ENCODE assay signal across 20 cellular contexts in genomic region chr4:181517521-181517920, GRCh38.
DNase-seq lines count a peak whose midpoint lies in the region; ATAC-seq and TF ChIP-seq lines count a peak whose summit lies in the region.
"Had no signal": no experiment of that assay in that cellular context is flagged by ENCODE, and none has a peak within 500 bp of the region (broad histone marks: within the 10 kb centered on the region; RNA-seq: fewer than 3 reads in every experiment).

No MANE protein-coding gene starts in this region.

- H4K20me1 ChIP-seq in fibroblast of lung (ENCODE audit: control insufficient read depth, extremely low read depth, insufficient read depth, low read length), result no peaks in the 10 kb centered on the region
- H4K20me1 ChIP-seq in osteoblast (ENCODE audit: insufficient read depth, low read length), result no peaks in the 10 kb centered on the region
- H4K20me1 ChIP-seq: BLaER1 had no signal

- no peak overlapping the region for H2AFZ ChIP-seq in fibroblast of lung (ENCODE audit: low read length)
- no peak overlapping the region for H2AFZ ChIP-seq in osteoblast (ENCODE audit: low read length)

- H3K4me1 ChIP-seq in fibroblast of lung (ENCODE audit: control insufficient read depth, extremely low read depth, insufficient read depth, low read length) (no peaks in the 10 kb centered on the region), osteoblast (ENCODE audit: insufficient read depth, low read length) (peaks cover 6% of the 10 kb centered on the region), HAP-1 (no peaks in the 10 kb centered on the region)

- DNase-seq in AG20443 (ENCODE audit: low spot score) (peak; percentile 13), amniotic epithelial cell (ENCODE audit: low read depth) (peak; percentile 79), fibroblast of lung (ENCODE audit: low read depth in 2 of 2) (peak; percentile 15 to 47), osteoblast (ENCODE audit: insufficient read length, low spot score, missing footprints) (no peak), NCI-H446 (lab: John Stamatoyannopoulos, UW) (no peak), DMS79 (lab: John Stamatoyannopoulos, UW) (no peak), HAP-1 (ENCODE audit: low spot score in 2 of 2) (no peak)
- DNase-seq: CD4-positive, alpha-beta T cell; DND-41; KG1; NCI-H1092; NCI-H187 treated with DMSO at 0.1 percent for 48 hours; NCI-H2107; NCI-H510A treated with DMSO at 0.1 percent for 48 hours; SHP77 treated with DMSO at 0.1 percent for 48 hours had no signal

- H3K27me3 ChIP-seq in fibroblast of lung (ENCODE audit: control insufficient read depth, insufficient read depth, low read length) (no peaks in the 10 kb centered on the region), osteoblast (ENCODE audit: insufficient read depth, low read length) (no peaks in the 10 kb centered on the region), HAP-1 (ENCODE audit: low read depth) (no peaks in the 10 kb centered on the region)
- H3K27me3 ChIP-seq: BLaER1 had no signal

- no peak for TF ChIP-seq CTCF in fibroblast of lung (conservative IDR thresholded peaks at IDR 0.05 in 1 of 2, IDR thresholded peaks at IDR 0.05 in 1 of 2; ENCODE audit: low read depth in 1 of 2, low read length in 2 of 2)
- no peak for TF ChIP-seq CTCF in osteoblast (IDR thresholded peaks at IDR 0.05; ENCODE audit: extremely low read depth, low read depth, low read length)

- H3K4me2 ChIP-seq in fibroblast of lung (ENCODE audit: extremely low read depth, insufficient read depth, low read length), result no peak overlapping the region
- peak overlapping the region; percentile 56 for H3K4me2 ChIP-seq in osteoblast (ENCODE audit: insufficient read depth, low read length)
- H3K4me2 ChIP-seq: BLaER1 had no signal

- H3K79me2 ChIP-seq in fibroblast of lung (ENCODE audit: control insufficient read depth, insufficient read depth, low read length) (no peaks in the 10 kb centered on the region), osteoblast (ENCODE audit: insufficient read depth, low read length) (no peaks in the 10 kb centered on the region)

- H3K36me3 ChIP-seq in fibroblast of lung (ENCODE audit: control insufficient read depth, insufficient read depth, low read length) (no peaks in the 10 kb centered on the region), osteoblast (ENCODE audit: insufficient read depth, low read length) (no peaks in the 10 kb centered on the region), HAP-1 (replicated peaks) (no peaks in the 10 kb centered on the region)
- H3K36me3 ChIP-seq: BLaER1 had no signal

- H3K27ac ChIP-seq in fibroblast of lung (ENCODE audit: insufficient read depth, low read length), result no peak overlapping the region
- no peak overlapping the region for H3K27ac ChIP-seq in osteoblast (ENCODE audit: low read depth, low read length)
- H3K27ac ChIP-seq: BLaER1, HL-60, RWPE1, SK-N-MC had no signal

- in situ Hi-C loops in HAP-1 (cut with MboI; ENCODE audit: low sequenced_read_pairs), result no loop called here

- ATAC-seq in HG02884 (IDR thresholded peaks at IDR 0.05; ENCODE audit: unreplicated experiment), result no peak

- no peak overlapping the region for H3K4me3 ChIP-seq in fibroblast of lung (replicated peaks in 1 of 4; ENCODE audit: control extremely low read depth in 1 of 4, insufficient read depth in 1 of 4, low read depth in 3 of 4, low read length in 4 of 4)
- H3K4me3 ChIP-seq in osteoblast (ENCODE audit: insufficient read depth, low read length), result no peak overlapping the region
- H3K4me3 ChIP-seq in HAP-1, result no peak overlapping the region
- H3K4me3 ChIP-seq: BLaER1, SK-N-MC had no signal

- no peak overlapping the region for H3K9ac ChIP-seq in fibroblast of lung (ENCODE audit: insufficient read depth, low read length)
- H3K9ac ChIP-seq: BLaER1 had no signal

- no peaks in the 10 kb centered on the region for H3K9me3 ChIP-seq in fibroblast of lung (ENCODE audit: control insufficient read depth, insufficient read depth, low read depth, low read length)
- H3K9me3 ChIP-seq in osteoblast (ENCODE audit: low read depth, low read length), result no peaks in the 10 kb centered on the region
- H3K9me3 ChIP-seq in HAP-1, result no peaks in the 10 kb centered on the region
- H3K9me3 ChIP-seq: BLaER1 had no signal

Comparison
In these comparisons a context has a peak if more than half of its experiments do, and no peak if none do; other contexts are left out.
1. DNase-seq: peak in AG20443 (single experiment), amniotic epithelial cell (single experiment) and fibroblast of lung (2 of 2); none in osteoblast (single experiment), NCI-H446 (0 of 2), DMS79 (single experiment) and HAP-1 (0 of 2).